In the genomic region with DNA sequence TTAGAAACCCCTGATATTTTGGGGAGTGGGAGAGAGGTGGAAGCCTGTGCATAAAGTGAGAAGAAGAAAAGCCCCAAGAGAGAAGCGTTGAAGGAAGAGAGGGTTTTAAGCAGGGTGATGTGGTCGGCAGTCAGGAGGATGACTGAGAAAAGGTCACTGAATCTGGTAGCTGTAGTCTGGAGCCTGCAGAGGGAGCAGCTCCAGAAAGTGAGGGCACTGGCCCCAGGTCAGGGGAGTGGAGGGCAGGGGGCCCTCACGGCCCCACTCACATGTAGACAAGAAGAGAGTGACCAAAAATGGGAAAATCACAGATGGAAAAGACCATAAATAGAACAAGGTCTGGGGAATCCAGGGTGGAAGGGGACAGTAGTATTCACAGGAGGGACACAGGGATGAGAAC, we compare ENCODE assay signal across 2 cellular contexts.
TF ChIP-seq lines count a peak whose summit lies in the region.

No MANE protein-coding gene starts in this region.

TF ChIP-seq in HCT116, 20 proteins besides CTCF, POLR2A, EP300 and RAD21:
- TF ChIP-seq ZNF274 (IDR thresholded peaks at IDR 0.05; ENCODE audit: low read depth, low read length) (no peak), FOSL1 (IDR thresholded peaks at IDR 0.05; ENCODE audit: low read depth) (no peak), TCF7L2 (IDR thresholded peaks at IDR 0.05; ENCODE audit: borderline replicate concordance, extremely low read depth, insufficient read depth, insufficient read length) (no peak), ZBTB33 (IDR thresholded peaks at IDR 0.05; ENCODE audit: extremely low read depth, insufficient replicate concordance, low read length) (no peak), ZFX (IDR thresholded peaks at IDR 0.05) (no peak), SRF (IDR thresholded peaks at IDR 0.05; ENCODE audit: low read depth) (no peak)
- TF ChIP-seq, protein P1, sequence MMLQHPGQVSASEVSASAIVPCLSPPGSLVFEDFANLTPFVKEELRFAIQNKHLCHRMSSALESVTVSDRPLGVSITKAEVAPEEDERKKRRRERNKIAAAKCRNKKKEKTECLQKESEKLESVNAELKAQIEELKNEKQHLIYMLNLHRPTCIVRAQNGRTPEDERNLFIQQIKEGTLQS (IDR thresholded peaks at IDR 0.05): no peak
TF ChIP-seq in HCT116: peak in this region for 0.

TF ChIP-seq in H1, 55 proteins besides CTCF, POLR2A, EP300 and RAD21:
- TF ChIP-seq SAP30 (IDR thresholded peaks at IDR 0.05; ENCODE audit: insufficient read depth, insufficient replicate concordance, low read length): no peak
- no peak for TF ChIP-seq RFX5 (IDR thresholded peaks at IDR 0.05; ENCODE audit: borderline replicate concordance, low read depth, low read length)
- TF ChIP-seq FOSL1 (IDR thresholded peaks at IDR 0.05; ENCODE audit: insufficient read depth, low read depth, low read length): no peak
- no peak for TF ChIP-seq NANOG (IDR thresholded peaks at IDR 0.05; ENCODE audit: insufficient read depth, low read depth, low read length, poor library complexity, severe bottlenecking)
- TF ChIP-seq SP4 (IDR thresholded peaks at IDR 0.05; ENCODE audit: low read length): no peak
- TF ChIP-seq CEBPB (IDR thresholded peaks at IDR 0.05; ENCODE audit: low read depth, low read length): no peak
- no peak for TF ChIP-seq GABPA (IDR thresholded peaks at IDR 0.05; ENCODE audit: borderline replicate concordance, insufficient read depth, low read length)
- no peak for TF ChIP-seq POU5F1 (IDR thresholded peaks at IDR 0.05; ENCODE audit: low read depth, low read length)
- TF ChIP-seq SIN3A (conservative IDR thresholded peaks at IDR 0.05 in 1 of 2, IDR thresholded peaks at IDR 0.05 in 1 of 2; ENCODE audit: low read depth in 1 of 2, low read length in 2 of 2): no peak
- TF ChIP-seq HDAC6 (IDR thresholded peaks at IDR 0.05; ENCODE audit: low read depth, low read length): no peak
- no peak for TF ChIP-seq BCL11A (IDR thresholded peaks at IDR 0.05; ENCODE audit: low read depth in 2 of 2, low read length in 2 of 2)
- no peak for TF ChIP-seq USF2 (IDR thresholded peaks at IDR 0.05; ENCODE audit: low read length)
- no peak for TF ChIP-seq GTF2F1 (IDR thresholded peaks at IDR 0.05; ENCODE audit: borderline replicate concordance, low read depth, low read length)
- no peak for TF ChIP-seq KDM5A (IDR thresholded peaks at IDR 0.05; ENCODE audit: low read length)
- TF ChIP-seq JUN (IDR thresholded peaks at IDR 0.05; ENCODE audit: low read depth, low read length): no peak
- no peak for TF ChIP-seq SP1 (IDR thresholded peaks at IDR 0.05; ENCODE audit: low read depth, low read length)
- no peak for TF ChIP-seq YY1 (IDR thresholded peaks at IDR 0.05; ENCODE audit: low read depth, low read length)
